In the genomic region with DNA sequence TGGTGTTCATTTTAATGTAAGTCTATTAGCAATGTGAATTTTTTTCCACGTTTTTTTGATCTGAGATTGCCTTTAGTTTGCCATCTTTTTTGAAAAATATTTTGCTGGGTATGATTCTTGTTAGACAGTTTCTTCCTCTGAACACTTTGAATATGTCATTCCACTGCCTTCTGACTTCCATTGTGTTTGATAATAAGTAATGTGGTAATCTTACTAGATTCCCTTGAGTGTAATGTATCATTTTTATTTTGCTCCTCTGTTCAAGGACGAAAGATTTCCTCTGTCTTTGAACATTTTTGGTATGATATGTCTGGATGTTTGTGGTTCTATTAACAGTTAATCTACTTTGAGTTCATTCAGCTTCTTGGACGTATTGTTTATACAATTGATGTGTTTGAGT, we compare ENCODE assay signal across 24 cellular contexts.
DNase-seq lines count a peak whose midpoint lies in the region; ATAC-seq, FAIRE-seq and TF ChIP-seq lines count a peak whose summit lies in the region.
"Had no signal": no experiment of that assay in that cellular context is flagged by ENCODE, and none has a peak within 500 bp of the region (broad histone marks: within the 10 kb centered on the region; RNA-seq: fewer than 3 reads in every experiment).

No MANE protein-coding gene starts in this region.

- H3K9ac ChIP-seq in GM23248 (no peak overlapping the region), SK-N-SH (no peak overlapping the region), H1 (replicated peaks in 1 of 4; ENCODE audit: extremely low read depth in 1 of 4, low read depth in 3 of 4, low read length in 3 of 4) (no peak overlapping the region)

- H2BK15ac ChIP-seq in H1 (ENCODE audit: low read length), result no peak overlapping the region

- POLR2A ChIA-PET in A549 (lab: Yijun Ruan, JAX), result no interaction called here
- POLR2A ChIA-PET in SK-N-SH (lab: Yijun Ruan, JAX), result no interaction called here
- POLR2A ChIA-PET in H1 (lab: Charles Lee; ENCODE audit: partially characterized antibody), result no interaction called here

- TF ChIP-seq EP300 in A549 (IDR thresholded peaks at IDR 0.05) (no peak), SK-N-SH (IDR thresholded peaks at IDR 0.05; ENCODE audit: borderline replicate concordance in 1 of 2, low read depth in 1 of 2, low read length in 1 of 2) (no peak), H1 (IDR thresholded peaks at IDR 0.05; ENCODE audit: borderline replicate concordance in 1 of 2, low read depth in 2 of 2, low read length in 2 of 2) (no peak)

- TF ChIP-seq RAD21 in A549 (conservative IDR thresholded peaks at IDR 0.05 in 1 of 2, IDR thresholded peaks at IDR 0.05 in 1 of 2) (no peak), SK-N-SH (IDR thresholded peaks at IDR 0.05; ENCODE audit: low read length) (no peak), H1 (IDR thresholded peaks at IDR 0.05 in 1 of 2, conservative IDR thresholded peaks at IDR 0.05 in 1 of 2; ENCODE audit: low read depth in 2 of 2, low read length in 2 of 2) (no peak)

- H3F3A ChIP-seq in GM23248 (ENCODE audit: insufficient read depth), result no peaks in the 10 kb centered on the region
- peaks cover 55% of the 10 kb centered on the region for H3F3A ChIP-seq in SK-N-SH (replicated peaks; ENCODE audit: insufficient read depth)

- H3K23me2 ChIP-seq in H1 (ENCODE audit: low read depth, low read length), result no peaks in the 10 kb centered on the region

- no peaks in the 10 kb centered on the region for H3K9me3 ChIP-seq in A549
- H3K9me3 ChIP-seq in GM23248 (ENCODE audit: low read depth), result peaks cover 8% of the 10 kb centered on the region
- H3K9me3 ChIP-seq in SK-N-SH, result peaks cover 36% of the 10 kb centered on the region
- H3K9me3 ChIP-seq in H1 (ENCODE audit: insufficient read depth in 2 of 2, low read depth in 1 of 2, low read length in 1 of 2), result no peaks in the 10 kb centered on the region
- H3K9me3 ChIP-seq: SJCRH30 had no signal

- H3K4ac ChIP-seq in H1 (replicated peaks; ENCODE audit: insufficient read length, low read depth, low read length), result no peak overlapping the region

- 2% methylated on average over 3 of the region's 3 CpGs for WGBS in A549 (ENCODE audit: missing lambda C conversion rate)
- 54 to 58% methylated on average over 3 of the region's 3 CpGs for WGBS in GM23248 (ENCODE audit: low coverage in 1 of 2, low lambda C conversion rate in 2 of 2, missing lambda C conversion rate in 2 of 2), 2 experiments
- 61% methylated on average over 3 of the region's 3 CpGs for WGBS in SK-N-SH (ENCODE audit: low lambda C conversion rate)
- WGBS in H1 (ENCODE audit: extremely low coverage in 1 of 2, insufficient coverage in 1 of 2, insufficient read length in 1 of 2, insufficient replicate concordance in 2 of 2, low coverage in 1 of 2, low lambda C conversion rate in 2 of 2, missing lambda C conversion rate in 1 of 2), 2 experiments, result 87% methylated on average over 3 of the region's 3 CpGs; no CpG with 5 or more reads in 1 of the 2 experiments

- no peak overlapping the region for H3K4me2 ChIP-seq in A549
- H3K4me2 ChIP-seq in GM23248 (ENCODE audit: unreplicated experiment), result no peak overlapping the region
- no peak overlapping the region for H3K4me2 ChIP-seq in SK-N-SH
- no peak overlapping the region for H3K4me2 ChIP-seq in H1 (ENCODE audit: insufficient read depth in 1 of 2, low read depth in 2 of 2, low read length in 2 of 2)
- H3K4me2 ChIP-seq: GM23338, PC-9 had no signal

- H3K9me2 ChIP-seq in GM23248 (ENCODE audit: insufficient read depth), result no peaks in the 10 kb centered on the region
- H3K9me2 ChIP-seq in SK-N-SH, result no peaks in the 10 kb centered on the region

- peak; percentile 49 for FAIRE-seq in A549 (lab: Jason Lieb, UNC)
- FAIRE-seq in H1 (lab: Jason Lieb, UNC), result peak; percentile 48

- H4K20me1 ChIP-seq in GM23248 (ENCODE audit: insufficient read depth) (no peaks in the 10 kb centered on the region), SK-N-SH (ENCODE audit: insufficient read depth) (no peaks in the 10 kb centered on the region), H1 (replicated peaks in 1 of 2; ENCODE audit: control insufficient read depth in 1 of 2, insufficient read depth in 2 of 2, low read length in 2 of 2) (no peaks in the 10 kb centered on the region)

- no peak for ATAC-seq in A549
- no peak for ATAC-seq in GM18519 (IDR thresholded peaks at IDR 0.05; ENCODE audit: low FRiP score, unreplicated experiment)
- ATAC-seq in HG02678 (IDR thresholded peaks at IDR 0.05; ENCODE audit: unreplicated experiment), result no peak
- ATAC-seq: GM23338, Right ventricle myocardium inferior had no signal

- H2AK5ac ChIP-seq in H1 (ENCODE audit: low read depth, low read length), result no peak overlapping the region

- no peak overlapping the region for H2BK12ac ChIP-seq in H1 (ENCODE audit: low read depth, low read length)

- H3K79me1 ChIP-seq in H1 (ENCODE audit: low read depth, low read length), result no peaks in the 10 kb centered on the region

- no peaks in the 10 kb centered on the region for H3K27me3 ChIP-seq in GM23248 (replicated peaks; ENCODE audit: insufficient read depth)
- H3K27me3 ChIP-seq in SK-N-SH (ENCODE audit: insufficient read depth), result no peaks in the 10 kb centered on the region
- H3K27me3 ChIP-seq in H1 (replicated peaks in 1 of 4; ENCODE audit: control insufficient read depth in 3 of 4, extremely low read depth in 1 of 4, insufficient read depth in 3 of 4, low read length in 3 of 4), result no peaks in the 10 kb centered on the region

- H3K4me1 ChIP-seq in A549 (no peaks in the 10 kb centered on the region), GM23248 (ENCODE audit: insufficient read depth) (no peaks in the 10 kb centered on the region), SK-N-SH (ENCODE audit: control insufficient read depth in 1 of 2, insufficient read depth in 2 of 2, low read depth in 1 of 2, low read length in 1 of 2) (no peaks in the 10 kb centered on the region; a peak in 1 of 4 replicates), H1 (replicated peaks in 1 of 4; ENCODE audit: control insufficient read depth in 3 of 4, insufficient read depth in 4 of 4, low read length in 3 of 4) (peaks cover 0 to 3% (median 0%) of the 10 kb centered on the region in 4 experiments; a peak in 1 of 7 replicates)
- H3K4me1 ChIP-seq: SJCRH30 had no signal

- no peak overlapping the region for H3K14ac ChIP-seq in H1 (ENCODE audit: insufficient read length)

- H4K91ac ChIP-seq in H1 (replicated peaks; ENCODE audit: insufficient read length, low read length), result no peak overlapping the region

- TF ChIP-seq POLR2A in A549 (IDR thresholded peaks at IDR 0.05; ENCODE audit: low read length) (no peak), H1 (IDR thresholded peaks at IDR 0.05; ENCODE audit: control extremely low read depth in 1 of 2, low read depth in 2 of 2, low read length in 2 of 2) (no peak)

- no peak overlapping the region for H3K27ac ChIP-seq in A549
- H3K27ac ChIP-seq in GM23248, result no peak overlapping the region
- no peak overlapping the region for H3K27ac ChIP-seq in SK-N-SH (ENCODE audit: low read depth in 2 of 2, low read length in 1 of 2)
- H3K27ac ChIP-seq in H1 (ENCODE audit: low read depth, low read length), result no peak overlapping the region
- H3K27ac ChIP-seq: PC-9, SJCRH30 had no signal

- in situ Hi-C loops in GM23248 (cut with MboI), result no loop called here

- H2AFZ ChIP-seq in GM23248, result no peak overlapping the region
- H2AFZ ChIP-seq in SK-N-SH (ENCODE audit: low read depth), result no peak overlapping the region
- no peak overlapping the region for H2AFZ ChIP-seq in H1 (ENCODE audit: low read length)
- H2AFZ ChIP-seq: GM23338, PC-9 had no signal

- H4K8ac ChIP-seq in H1 (ENCODE audit: extremely low read depth, insufficient read depth, low read length), result no peak overlapping the region

- no peak overlapping the region for H3K18ac ChIP-seq in H1 (ENCODE audit: extremely low read depth, low read length)

- DNase-seq in A549 (ENCODE audit: low read depth in 1 of 2, low spot score in 1 of 2), result no peak
- DNase-seq in GM23248, result peak; percentile 11
- peak; percentile 28 for DNase-seq in SK-N-SH
- DNase-seq in H1 (ENCODE audit: low read depth in 1 of 2, low spot score in 2 of 2), result no peak
- no peak for DNase-seq in epidermal melanocyte (ENCODE audit: insufficient read length, low spot score)
- no peak for DNase-seq in glomerular visceral epithelial cell (ENCODE audit: extremely low spot score)
- DNase-seq: C1 segment of cervical spinal cord; CD4-positive, alpha-beta memory T cell; COR-L47; DND-41; HCEC 1CT; Karpas-422; NCI-H1105; NCI-H1436 treated with DMSO at 0.1 percent for 48 hours; NCI-H187 treated with DMSO at 0.1 percent for 48 hours; NCI-H2107; NCI-H524; NCI-H748 treated with DMSO at 0.1 percent for 48 hours; PC-9; SJCRH30 had no signal

- CTCF ChIA-PET in A549 (lab: Yijun Ruan, JAX) (interaction anchor here (2.0 kb wide), 1 partner anchor 8 kb away, joined by 6 read pairs; no protein-coding TSS in a partner anchor), SK-N-SH (lab: Yijun Ruan, JAX) (no interaction called here), H1 (lab: Charles Lee; ENCODE audit: partially characterized antibody) (interaction anchor here (2.0 to 2.8 kb wide), 2 partner anchors 13 to 101 kb away, joined by 14 to 41 read pairs; no protein-coding TSS in a partner anchor)

- H3K4me3 ChIP-seq in A549 (no peak overlapping the region), GM23248 (no peak overlapping the region), SK-N-SH (ENCODE audit: low read depth in 2 of 2, low read length in 1 of 2) (no peak overlapping the region), H1 (ENCODE audit: extremely low read depth in 1 of 4, insufficient read depth in 2 of 4, low read depth in 3 of 4, low read length in 4 of 4) (no peak overlapping the region)
- H3K4me3 ChIP-seq: GM23338, PC-9, SJCRH30 had no signal

- no peak overlapping the region for H2BK20ac ChIP-seq in H1 (ENCODE audit: low read length)

- H4K5ac ChIP-seq in H1 (ENCODE audit: insufficient read length, low read depth, low read length), result no peak overlapping the region

- TF ChIP-seq CTCF in A549 (IDR thresholded peaks at IDR 0.05) (no peak), SK-N-SH (IDR thresholded peaks at IDR 0.05) (no peak), H1 (IDR thresholded peaks at IDR 0.05; ENCODE audit: control extremely low read depth in 1 of 3, insufficient read depth in 1 of 3, low read depth in 1 of 3, low read length in 3 of 3) (no peak)

- no peak overlapping the region for H2BK5ac ChIP-seq in H1 (ENCODE audit: low read depth, low read length)

- H3K23ac ChIP-seq in H1 (ENCODE audit: insufficient read length), result no peak overlapping the region

- H3K56ac ChIP-seq in H1 (replicated peaks; ENCODE audit: insufficient read length, low read depth, low read length), result no peak overlapping the region

- H3K36me3 ChIP-seq in GM23248 (ENCODE audit: low read depth) (no peaks in the 10 kb centered on the region), SK-N-SH (replicated peaks in 1 of 2; ENCODE audit: control insufficient read depth in 1 of 2, insufficient read depth in 2 of 2, low read length in 1 of 2) (peaks cover 54 to 96% of the 10 kb centered on the region in 2 experiments), H1 (ENCODE audit: control insufficient read depth in 2 of 4, insufficient read depth in 4 of 4, low read length in 3 of 4) (no peaks in the 10 kb centered on the region)
- H3K36me3 ChIP-seq: SJCRH30 had no signal

- H3K79me2 ChIP-seq in GM23248 (ENCODE audit: insufficient read depth), result no peaks in the 10 kb centered on the region
- peaks cover 67% of the 10 kb centered on the region for H3K79me2 ChIP-seq in SK-N-SH (ENCODE audit: insufficient read depth)
- no peaks in the 10 kb centered on the region for H3K79me2 ChIP-seq in H1 (ENCODE audit: control insufficient read depth in 1 of 2, insufficient read depth in 2 of 2, low read length in 2 of 2)

- no peak overlapping the region for H2BK120ac ChIP-seq in H1 (replicated peaks; ENCODE audit: low read depth, low read length)

Comparison
In these comparisons a context has a peak if more than half of its experiments do, and no peak if none do; other contexts are left out.
1. DNase-seq: peak in GM23248 (single experiment) and SK-N-SH (single experiment); none in A549 (0 of 2), H1 (0 of 2), epidermal melanocyte (single experiment) and glomerular visceral epithelial cell (single experiment).